18 cellular contexts compared by ENCODE assay signal in genomic region chr5:17278931-17279330, GRCh38.
A peak's percentile ranks its signal among the peaks of the same experiment; 100 is the strongest.
DNase-seq lines count a peak whose midpoint lies in the region; ATAC-seq, FAIRE-seq and TF ChIP-seq lines count a peak whose summit lies in the region.
"Had no signal": no experiment of that assay in that cellular context is flagged by ENCODE, and none has a peak within 500 bp of the region (broad histone marks: within the 10 kb centered on the region; RNA-seq: fewer than 3 reads in every experiment).

No MANE protein-coding gene starts in this region.

- H3K27ac Mint-ChIP-seq in WTC11 (peak overlapping the region; percentile 84; the same call in 1 of the 2 replicates), mesothelial cell of epicardium (peak overlapping the region; percentile 9)
- peak overlapping the region; percentile 27 for H3K27ac Mint-ChIP-seq in stimulated activated naive B cell treated with anti-CD40 and anti-IgM and Interleukin-4, amounts not matched to agents 10 μg/mL and 1 μg/mL and 100 μg/mL, for 72 hours
- H3K27ac Mint-ChIP-seq: CD8-positive, alpha-beta memory T cell; HFFc6 had no signal

- TF ChIP-seq CTCF in WTC11 (IDR thresholded peaks at IDR 0.05) (no peak), mesothelial cell of epicardium (IDR thresholded peaks at IDR 0.05; ENCODE audit: unreplicated experiment) (no peak), GM13977 (IDR thresholded peaks at IDR 0.05; ENCODE audit: extremely low read depth, insufficient read depth, missing control alignments) (no peak)

- peaks cover 35% of the 10 kb centered on the region for H3K4me1 Mint-ChIP-seq in WTC11
- H3K4me1 Mint-ChIP-seq in mesothelial cell of epicardium = peaks cover 13% of the 10 kb centered on the region
- H3K4me1 Mint-ChIP-seq in stimulated activated naive B cell treated with anti-CD40 and anti-IgM and Interleukin-4, amounts not matched to agents 10 μg/mL and 1 μg/mL and 100 μg/mL, for 72 hours = peaks cover 33 to 73% of the 10 kb centered on the region in 2 donors
- H3K4me1 Mint-ChIP-seq: CD8-positive, alpha-beta memory T cell had no signal

- DNase-seq in HTR-8/SVneo (ENCODE audit: insufficient read length, low spot score) (no peak), WTC11 (ENCODE audit: low spot score) (no peak), mesothelial cell of epicardium (ENCODE audit: low spot score in 2 of 2, unreplicated experiment in 2 of 2) (no peak), GM13977 (ENCODE audit: low spot score) (no peak), NCI-H1694 treated with DMSO at 0.1 percent for 48 hours (lab: John Stamatoyannopoulos, UW) (no peak), GM03348 (ENCODE audit: low spot score) (no peak)
- no peak for DNase-seq in stimulated activated naive B cell treated with anti-CD40 and anti-IgM and Interleukin-4, amounts not matched to agents 10 μg/mL and 1 μg/mL and 100 μg/mL, for 72 hours
- DNase-seq in stimulated activated CD8-positive, alpha-beta memory T cell treated with anti-CD3 and anti-CD28 coated beads, Interleukin-4, amount 100 ng/mL, for 48 hours = no peak
- DNase-seq: CD8-positive, alpha-beta memory T cell; GF-D8; GOT3; HFFc6; NCI-H146; NCI-H69; NK-92 treated with Interleukin-12 subunit alpha and Interleukin-12 subunit beta, amount 100 ng/mL, for 24 hours; Right ventricle myocardium superior had no signal

- H3K36me3 Mint-ChIP-seq in WTC11 (peaks cover 19% of the 10 kb centered on the region), mesothelial cell of epicardium (peaks cover 28% of the 10 kb centered on the region)
- H3K36me3 Mint-ChIP-seq in stimulated activated naive B cell treated with anti-CD40 and anti-IgM and Interleukin-4, amounts not matched to agents 10 μg/mL and 1 μg/mL and 100 μg/mL, for 72 hours = peaks cover 32 to 50% of the 10 kb centered on the region in 2 donors
- H3K36me3 Mint-ChIP-seq: CD8-positive, alpha-beta memory T cell had no signal

- H3K9me3 Mint-ChIP-seq in WTC11 (no peaks in the 10 kb centered on the region), mesothelial cell of epicardium (no peaks in the 10 kb centered on the region)
- H3K9me3 Mint-ChIP-seq in stimulated activated naive B cell treated with anti-CD40 and anti-IgM and Interleukin-4, amounts not matched to agents 10 μg/mL and 1 μg/mL and 100 μg/mL, for 72 hours = peaks cover 4 to 9% of the 10 kb centered on the region in 2 donors
- H3K9me3 Mint-ChIP-seq: HFFc6 had no signal

- FAIRE-seq in HTR-8/SVneo (lab: Jason Lieb, UNC) = peak; percentile 69
- FAIRE-seq: K562 had no signal

- CTCF ChIA-PET in WTC11 (lab: Charles Lee) = no interaction called here

- H3K27me3 Mint-ChIP-seq in WTC11 (ENCODE audit: low read depth) (no peaks in the 10 kb centered on the region), mesothelial cell of epicardium (ENCODE audit: low read depth) (no peaks in the 10 kb centered on the region)
- H3K27me3 Mint-ChIP-seq in stimulated activated naive B cell treated with anti-CD40 and anti-IgM and Interleukin-4, amounts not matched to agents 10 μg/mL and 1 μg/mL and 100 μg/mL, for 72 hours = no peaks in the 10 kb centered on the region
- H3K27me3 Mint-ChIP-seq: CD8-positive, alpha-beta memory T cell had no signal

- H3K4me3 Mint-ChIP-seq in WTC11 (no peak overlapping the region), mesothelial cell of epicardium (no peak overlapping the region)
- H3K4me3 Mint-ChIP-seq in stimulated activated naive B cell treated with anti-CD40 and anti-IgM and Interleukin-4, amounts not matched to agents 10 μg/mL and 1 μg/mL and 100 μg/mL, for 72 hours = no peak overlapping the region
- H3K4me3 Mint-ChIP-seq: CD8-positive, alpha-beta memory T cell; HFFc6 had no signal

- POLR2A ChIA-PET in WTC11 (lab: Charles Lee) = no interaction called here

- in situ Hi-C loops in GM13977 (cut with MboI; ENCODE audit: low pct_unique_long_range_greater_than_20kb, low sequenced_read_pairs, unreplicated experiment) = loop anchor here (10.0 kb wide), 1 partner anchor 64 kb away; the partner anchor contains the start of gene BASP1

- ATAC-seq in WTC11 = no peak; the same call in 1 of the 2 replicates
- no peak for ATAC-seq in stimulated activated naive B cell treated with anti-CD40 and anti-IgM and Interleukin-4, amounts not matched to agents 10 μg/mL and 1 μg/mL and 100 μg/mL, for 72 hours (replicated peaks)
- ATAC-seq: K562, SK-N-SH treated with all-trans-retinoic acid at 6 μM for 48 hours had no signal

TF ChIP-seq in WTC11, 78 proteins besides CTCF, POLR2A, EP300 and RAD21 (continues in another document):
- TF ChIP-seq OVOL2 (CRISPR knock-in tag; IDR thresholded peaks at IDR 0.05; ENCODE audit: borderline replicate concordance) = no peak
- TF ChIP-seq ZBTB43 (CRISPR knock-in tag; IDR thresholded peaks at IDR 0.05) = no peak
- no peak for TF ChIP-seq ZNF512 (CRISPR knock-in tag; IDR thresholded peaks at IDR 0.05; ENCODE audit: borderline replicate concordance)
- no peak for TF ChIP-seq MXD4 (CRISPR knock-in tag; IDR thresholded peaks at IDR 0.05; ENCODE audit: borderline replicate concordance)
- TF ChIP-seq TEAD4 (CRISPR knock-in tag; IDR thresholded peaks at IDR 0.05) = no peak
- TF ChIP-seq, protein P1, sequence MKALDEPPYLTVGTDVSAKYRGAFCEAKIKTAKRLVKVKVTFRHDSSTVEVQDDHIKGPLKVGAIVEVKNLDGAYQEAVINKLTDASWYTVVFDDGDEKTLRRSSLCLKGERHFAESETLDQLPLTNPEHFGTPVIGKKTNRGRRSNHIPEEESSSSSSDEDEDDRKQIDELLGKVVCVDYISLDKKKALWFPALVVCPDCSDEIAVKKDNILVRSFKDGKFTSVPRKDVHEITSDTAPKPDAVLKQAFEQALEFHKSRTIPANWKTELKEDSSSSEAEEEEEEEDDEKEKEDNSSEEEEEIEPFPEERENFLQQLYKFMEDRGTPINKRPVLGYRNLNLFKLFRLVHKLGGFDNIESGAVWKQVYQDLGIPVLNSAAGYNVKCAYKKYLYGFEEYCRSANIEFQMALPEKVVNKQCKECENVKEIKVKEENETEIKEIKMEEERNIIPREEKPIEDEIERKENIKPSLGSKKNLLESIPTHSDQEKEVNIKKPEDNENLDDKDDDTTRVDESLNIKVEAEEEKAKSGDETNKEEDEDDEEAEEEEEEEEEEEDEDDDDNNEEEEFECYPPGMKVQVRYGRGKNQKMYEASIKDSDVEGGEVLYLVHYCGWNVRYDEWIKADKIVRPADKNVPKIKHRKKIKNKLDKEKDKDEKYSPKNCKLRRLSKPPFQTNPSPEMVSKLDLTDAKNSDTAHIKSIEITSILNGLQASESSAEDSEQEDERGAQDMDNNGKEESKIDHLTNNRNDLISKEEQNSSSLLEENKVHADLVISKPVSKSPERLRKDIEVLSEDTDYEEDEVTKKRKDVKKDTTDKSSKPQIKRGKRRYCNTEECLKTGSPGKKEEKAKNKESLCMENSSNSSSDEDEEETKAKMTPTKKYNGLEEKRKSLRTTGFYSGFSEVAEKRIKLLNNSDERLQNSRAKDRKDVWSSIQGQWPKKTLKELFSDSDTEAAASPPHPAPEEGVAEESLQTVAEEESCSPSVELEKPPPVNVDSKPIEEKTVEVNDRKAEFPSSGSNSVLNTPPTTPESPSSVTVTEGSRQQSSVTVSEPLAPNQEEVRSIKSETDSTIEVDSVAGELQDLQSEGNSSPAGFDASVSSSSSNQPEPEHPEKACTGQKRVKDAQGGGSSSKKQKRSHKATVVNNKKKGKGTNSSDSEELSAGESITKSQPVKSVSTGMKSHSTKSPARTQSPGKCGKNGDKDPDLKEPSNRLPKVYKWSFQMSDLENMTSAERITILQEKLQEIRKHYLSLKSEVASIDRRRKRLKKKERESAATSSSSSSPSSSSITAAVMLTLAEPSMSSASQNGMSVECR (CRISPR knock-in tag; IDR thresholded peaks at IDR 0.05; ENCODE audit: borderline replicate concordance) = no peak
- no peak for TF ChIP-seq NFE2L1 (CRISPR knock-in tag; IDR thresholded peaks at IDR 0.05)
- TF ChIP-seq ATF6 (CRISPR knock-in tag; IDR thresholded peaks at IDR 0.05) = no peak

Comparison
In these comparisons a context has a peak if more than half of its experiments do, and no peak if none do; other contexts are left out.
1. H3K27ac Mint-ChIP-seq: peak in every context shown above with its lines; median percentile 84 in WTC11; 27 in stimulated activated naive B cell treated with anti-CD40 and anti-IgM and Interleukin-4, amounts not matched to agents 10 μg/mL and 1 μg/mL and 100 μg/mL, for 72 hours; 9 in mesothelial cell of epicardium.